ENCODE assay signal across 26 cellular contexts in the genomic region with DNA sequence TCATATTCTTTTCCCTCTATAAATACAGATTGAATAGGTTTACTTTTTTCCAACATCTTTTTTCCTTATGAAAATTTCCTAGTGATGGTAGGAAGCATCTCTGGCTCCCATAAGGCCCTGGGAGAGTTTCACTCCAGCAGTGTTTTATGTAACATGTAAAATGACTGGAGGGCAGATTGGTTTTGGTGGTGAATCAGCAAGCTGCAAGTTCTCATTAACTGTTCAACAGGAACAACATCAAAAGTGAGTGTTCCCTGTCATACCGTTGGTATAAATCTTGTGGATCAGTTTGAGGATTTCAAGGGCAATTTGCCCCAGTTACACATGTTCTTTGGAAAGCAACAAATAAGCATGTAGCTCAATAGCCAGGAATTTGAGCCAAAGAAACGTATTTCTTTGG.
DNase-seq lines count a peak whose midpoint lies in the region; ATAC-seq and TF ChIP-seq lines count a peak whose summit lies in the region.
"Had no signal": no experiment of that assay in that cellular context is flagged by ENCODE, and none has a peak within 500 bp of the region (broad histone marks: within the 10 kb centered on the region; RNA-seq: fewer than 3 reads in every experiment).

No MANE protein-coding gene starts in this region.

- H3K36me3 ChIP-seq in breast epithelium, result no peaks in the 10 kb centered on the region
- H3K36me3 ChIP-seq in brain microvascular endothelial cell (replicated peaks), result no peaks in the 10 kb centered on the region
- H3K36me3 ChIP-seq: ovary had no signal

- intact Hi-C loops in MCF 10A (cut with micrococcal nuclease), result no loop called here
- intact Hi-C loops in breast epithelium (cut with DNase I; ENCODE audit: low total_unique reads), result no loop called here

- H3K4me1 ChIP-seq in breast epithelium, result no peaks in the 10 kb centered on the region

- DNase-seq in MCF 10A (ENCODE audit: unreplicated experiment) (peak; percentile 61), breast epithelium (ENCODE audit: low spot score in 2 of 2) (no peak), astrocyte of the hippocampus (ENCODE audit: low read depth, low spot score) (peak; percentile 46), fibroblast of villous mesenchyme (ENCODE audit: low read depth) (peak; percentile 3), NCI-H82 (lab: John Stamatoyannopoulos, UW) (no peak), brain microvascular endothelial cell (no peak), NCI-H446 (lab: John Stamatoyannopoulos, UW) (no peak)
- DNase-seq: activated CD4-positive, alpha-beta memory T cell treated with anti-CD3 and anti-CD28 coated beads for 36 hours; activated T-cell treated with anti-CD3 and anti-CD28 coated beads, Interleukin-2, amount 50 U/mL, for 72 hours; AML-193; CD4-positive, alpha-beta T cell; DND-41; dorsolateral prefrontal cortex; KG1; left ventricle myocardium superior; NCI-H1417 treated with DMSO at 0.1 percent for 48 hours; NCI-H2081 treated with DMSO at 0.1 percent for 48 hours; NCI-H345; NCI-H774; ovary; retina; stimulated activated naive CD4-positive, alpha-beta T cell treated with Interleukin-2 at 50 U/mL for 16 hours; T-helper 2 cell had no signal

- H3K27me3 ChIP-seq in breast epithelium (no peaks in the 10 kb centered on the region), brain microvascular endothelial cell (replicated peaks) (no peaks in the 10 kb centered on the region)
- H3K27me3 ChIP-seq: dorsolateral prefrontal cortex, ovary had no signal

- in situ Hi-C loops in brain microvascular endothelial cell (cut with HindIII; ENCODE audit: low pct_ligation_motif_present, low sequenced_read_pairs), result no loop called here

- no peaks in the 10 kb centered on the region for H3K36me3 Mint-ChIP-seq in MCF 10A (ENCODE audit: insufficient read depth, unreplicated experiment)

- no TSS peak for BruUV-seq in MCF 10A (replicated peaks; lab: Mats Ljungman, UMichigan)

- TF ChIP-seq POLR2A in breast epithelium (IDR thresholded peaks at IDR 0.05), result no peak

- H3K27me3 Mint-ChIP-seq in MCF 10A (ENCODE audit: insufficient read depth, unreplicated experiment), result no peaks in the 10 kb centered on the region
- H3K27me3 Mint-ChIP-seq: activated CD4-positive, alpha-beta memory T cell treated with anti-CD3 and anti-CD28 coated beads for 36 hours; CD4-positive, alpha-beta T cell had no signal

- H3K4me1 Mint-ChIP-seq in MCF 10A (ENCODE audit: insufficient read depth, unreplicated experiment), result no peaks in the 10 kb centered on the region

- H3K27ac ChIP-seq in breast epithelium, result no peak overlapping the region
- H3K27ac ChIP-seq in brain microvascular endothelial cell, result no peak overlapping the region
- H3K27ac ChIP-seq: dorsolateral prefrontal cortex, ovary had no signal

- no peak overlapping the region for H3K4me3 Mint-ChIP-seq in MCF 10A (ENCODE audit: unreplicated experiment)
- H3K4me3 Mint-ChIP-seq: activated CD4-positive, alpha-beta memory T cell treated with anti-CD3 and anti-CD28 coated beads for 36 hours; activated T-cell treated with anti-CD3 and anti-CD28 coated beads, Interleukin-2, amount 50 U/mL, for 72 hours; CD4-positive, alpha-beta T cell; neural crest cell had no signal

- H3K9me3 ChIP-seq in breast epithelium, result no peaks in the 10 kb centered on the region
- H3K9me3 ChIP-seq: ovary had no signal

- no peak overlapping the region for H3K4me3 ChIP-seq in breast epithelium
- H3K4me3 ChIP-seq in fibroblast of villous mesenchyme (ENCODE audit: low read depth, low read length), result no peak overlapping the region
- no peak overlapping the region for H3K4me3 ChIP-seq in brain microvascular endothelial cell (ENCODE audit: low read depth, low read length)
- H3K4me3 ChIP-seq: dorsolateral prefrontal cortex, ovary had no signal

- POLR2A ChIA-PET in MCF 10A (lab: Yijun Ruan, JAX), result interaction anchor here (0.7 to 1.5 kb wide), 4 partner anchors 8 to 51 kb away, joined by 3 to 7 read pairs (median 4); no protein-coding TSS in a partner anchor

- no peak for ATAC-seq in HG03280 (IDR thresholded peaks at IDR 0.05; ENCODE audit: unreplicated experiment)
- ATAC-seq: activated CD4-positive, CD25-positive, alpha-beta regulatory T cell treated with anti-CD3 and anti-CD28 coated beads, Interleukin-2, amount 50 U/mL, for 24 hours; activated T-cell treated with anti-CD3 and anti-CD28 coated beads, Interleukin-2, amount 50 U/mL, for 72 hours; left ventricle myocardium superior had no signal

- peaks cover 8% of the 10 kb centered on the region for H3K9me3 Mint-ChIP-seq in MCF 10A (ENCODE audit: unreplicated experiment)

- TF ChIP-seq CTCF in MCF 10A (IDR thresholded peaks at IDR 0.05; ENCODE audit: unreplicated experiment), result no peak
- no peak for TF ChIP-seq CTCF in breast epithelium (IDR thresholded peaks at IDR 0.05)
- TF ChIP-seq CTCF in fibroblast of villous mesenchyme (IDR thresholded peaks at IDR 0.05; ENCODE audit: insufficient read depth, low read depth, low read length), result no peak
- no peak for TF ChIP-seq CTCF in brain microvascular endothelial cell (IDR thresholded peaks at IDR 0.05; ENCODE audit: low read depth, low read length, missing control alignments)

- CTCF ChIA-PET in MCF 10A (lab: Yijun Ruan, JAX), result interaction anchor here (0.7 kb wide), 1 partner anchor 131 kb away, joined by 3 read pairs; no protein-coding TSS in a partner anchor

- H3K27ac Mint-ChIP-seq in MCF 10A (ENCODE audit: low read depth, unreplicated experiment), result no peak overlapping the region
- H3K27ac Mint-ChIP-seq: activated CD4-positive, alpha-beta memory T cell treated with anti-CD3 and anti-CD28 coated beads for 36 hours; activated T-cell treated with anti-CD3 and anti-CD28 coated beads, Interleukin-2, amount 50 U/mL, for 72 hours; CD4-positive, alpha-beta T cell had no signal

Comparison
In these comparisons a context has a peak if more than half of its experiments do, and no peak if none do; other contexts are left out.
1. DNase-seq: peak in MCF 10A (single experiment), astrocyte of the hippocampus (single experiment) and fibroblast of villous mesenchyme (single experiment); none in breast epithelium (0 of 2), NCI-H82 (single experiment), brain microvascular endothelial cell (single experiment) and NCI-H446 (0 of 2).